In the genomic region with DNA sequence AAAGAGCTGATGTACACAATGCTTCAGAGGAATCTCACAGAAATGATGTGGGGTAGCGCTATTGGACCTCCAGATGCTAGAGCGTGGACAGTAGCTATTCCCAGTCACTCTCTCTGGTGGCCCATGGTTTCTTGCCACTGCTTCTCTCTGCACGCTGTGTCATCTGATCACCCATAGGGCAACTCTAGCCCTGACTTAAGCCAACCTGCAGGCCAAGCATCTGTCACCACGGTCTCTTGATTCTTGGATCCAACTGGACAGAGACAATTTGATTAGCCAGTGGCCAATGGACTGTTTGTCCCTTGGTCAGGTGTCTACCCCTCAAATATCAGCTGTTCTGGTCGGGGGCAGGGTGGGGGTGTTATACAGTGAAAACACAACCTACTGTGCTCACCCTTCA, we compare ENCODE assay signal across 15 cellular contexts. TPM values are rescaled to one million over a fixed set of nuclear protein-coding genes. Genes with fewer than 3 reads are reported as not detected.
DNase-seq lines count a peak whose midpoint lies in the region; ATAC-seq, FAIRE-seq and TF ChIP-seq lines count a peak whose summit lies in the region.
"Had no signal": no experiment of that assay in that cellular context is flagged by ENCODE, and none has a peak within 500 bp of the region (broad histone marks: within the 10 kb centered on the region; RNA-seq: fewer than 3 reads in every experiment).

No MANE protein-coding gene starts in this region.

- H3K9me3 Mint-ChIP-seq in neural progenitor cell (peaks cover 4% of the 10 kb centered on the region), type B pancreatic cell (no peaks in the 10 kb centered on the region)
- no peaks in the 10 kb centered on the region for H3K9me3 Mint-ChIP-seq in CD4-positive, alpha-beta memory T cell
- H3K9me3 Mint-ChIP-seq: HFFc6 had no signal

- H3K4me2 ChIP-seq in HepG2 (ENCODE audit: low read depth, low read length) (no peak overlapping the region), neural progenitor cell (no peak overlapping the region)
- H3K4me2 ChIP-seq: BLaER1 treated with 17β-estradiol and CSF1 and Interleukin-3, amounts not matched to agents 10 nM and 100 nM had no signal

- DNase-seq in HepG2 (ENCODE audit: low spot score) (no peak), right lobe of liver (no peak), neural progenitor cell (ENCODE audit: low spot score) (no peak), type B pancreatic cell (ENCODE audit: extremely low spot score, unreplicated experiment) (peak; percentile 18), cerebellum (ENCODE audit: low spot score) (no peak)
- DNase-seq in CD4-positive, alpha-beta memory T cell, result no peak
- DNase-seq: ACHN; Calu3; CD4-positive, CD25-positive, alpha-beta regulatory T cell; DMS 273 treated with DMSO at 0.1 percent for 48 hours; HCEC 1CT; HFFc6 had no signal

- peaks cover 4% of the 10 kb centered on the region for H3K36me3 Mint-ChIP-seq in neural progenitor cell
- no peaks in the 10 kb centered on the region for H3K36me3 Mint-ChIP-seq in type B pancreatic cell
- peaks cover 13 to 33% of the 10 kb centered on the region in 2 donors for H3K36me3 Mint-ChIP-seq in CD4-positive, alpha-beta memory T cell

- no peaks in the 10 kb centered on the region for H3F3A ChIP-seq in neural progenitor cell (ENCODE audit: low read depth)

- ATAC-seq in HepG2 (peak; percentile 16; the same call in 1 of the 3 replicates), right lobe of liver (no peak), HG03565 (IDR thresholded peaks at IDR 0.05; ENCODE audit: unreplicated experiment) (no peak)

- no TSS peak for BruUV-seq in HepG2 (replicated peaks; lab: Mats Ljungman, UMichigan)

- peaks cover 4% of the 10 kb centered on the region for H3K4me1 Mint-ChIP-seq in neural progenitor cell
- no peaks in the 10 kb centered on the region for H3K4me1 Mint-ChIP-seq in type B pancreatic cell (ENCODE audit: unreplicated experiment)
- H3K4me1 Mint-ChIP-seq in CD4-positive, alpha-beta memory T cell, result no peaks in the 10 kb centered on the region

- H3K4me1 ChIP-seq in HepG2 (ENCODE audit: insufficient read depth, low read length) (peaks cover 27% of the 10 kb centered on the region; the same call in 1 of the 2 replicates), right lobe of liver (no peaks in the 10 kb centered on the region), neural progenitor cell (no peaks in the 10 kb centered on the region)
- H3K4me1 ChIP-seq in CD4-positive, alpha-beta memory T cell (ENCODE audit: insufficient read depth, low read length), result no peaks in the 10 kb centered on the region

- H3K4me3 ChIP-seq in HepG2 (replicated peaks in 1 of 3; ENCODE audit: insufficient read depth in 1 of 3, low read depth in 2 of 3, low read length in 3 of 3) (no peak overlapping the region), right lobe of liver (no peak overlapping the region), neural progenitor cell (no peak overlapping the region)
- no peak overlapping the region for H3K4me3 ChIP-seq in CD4-positive, alpha-beta memory T cell (ENCODE audit: low read length in 2 of 2)
- H3K4me3 ChIP-seq: BLaER1 treated with 17β-estradiol and CSF1 and Interleukin-3, amounts not matched to agents 10 nM and 100 nM had no signal

- no peak for TF ChIP-seq RAD21 in HepG2 (CRISPR knock-in tag; IDR thresholded peaks at IDR 0.05)

- H3K9ac ChIP-seq in HepG2 (ENCODE audit: insufficient read depth, low read depth, low read length) (no peak overlapping the region), neural progenitor cell (no peak overlapping the region)
- H3K9ac ChIP-seq: BLaER1 treated with 17β-estradiol and CSF1 and Interleukin-3, amounts not matched to agents 10 nM and 100 nM had no signal

- no peak for FAIRE-seq in HepG2 (lab: Jason Lieb, UNC)
- FAIRE-seq: HTR-8/SVneo had no signal

- no peaks in the 10 kb centered on the region for H3K9me3 ChIP-seq in HepG2 (ENCODE audit: low read length)
- no peaks in the 10 kb centered on the region for H3K9me3 ChIP-seq in right lobe of liver
- H3K9me3 ChIP-seq in neural progenitor cell (ENCODE audit: low read depth), result no peaks in the 10 kb centered on the region
- no peaks in the 10 kb centered on the region for H3K9me3 ChIP-seq in CD4-positive, alpha-beta memory T cell (ENCODE audit: control insufficient read depth in 1 of 2, low read length in 2 of 2)
- H3K9me3 ChIP-seq: BLaER1 treated with 17β-estradiol and CSF1 and Interleukin-3, amounts not matched to agents 10 nM and 100 nM had no signal

- H2AFZ ChIP-seq in HepG2 (ENCODE audit: low read length) (no peak overlapping the region), neural progenitor cell (replicated peaks) (no peak overlapping the region)

- H4K20me1 ChIP-seq in HepG2 (ENCODE audit: insufficient read depth, low read length), result no peaks in the 10 kb centered on the region
- no peaks in the 10 kb centered on the region for H4K20me1 ChIP-seq in neural progenitor cell (ENCODE audit: low read depth)
- H4K20me1 ChIP-seq: BLaER1 treated with 17β-estradiol and CSF1 and Interleukin-3, amounts not matched to agents 10 nM and 100 nM had no signal

- TF ChIP-seq POLR2A in HepG2 (IDR thresholded peaks at IDR 0.05; ENCODE audit: insufficient read depth in 1 of 2, low read depth in 2 of 2, low read length in 2 of 2) (no peak), right lobe of liver (IDR thresholded peaks at IDR 0.05) (no peak)

- H3K27me3 ChIP-seq in HepG2 (ENCODE audit: control insufficient read depth in 1 of 2, insufficient read depth in 2 of 2, low read length in 2 of 2), result no peaks in the 10 kb centered on the region
- H3K27me3 ChIP-seq in right lobe of liver, result no peaks in the 10 kb centered on the region
- no peaks in the 10 kb centered on the region for H3K27me3 ChIP-seq in neural progenitor cell
- no peaks in the 10 kb centered on the region for H3K27me3 ChIP-seq in CD4-positive, alpha-beta memory T cell (ENCODE audit: insufficient read depth, low read length)
- H3K27me3 ChIP-seq: BLaER1 treated with 17β-estradiol and CSF1 and Interleukin-3, amounts not matched to agents 10 nM and 100 nM had no signal

- no peaks in the 10 kb centered on the region for H3K79me2 ChIP-seq in HepG2 (ENCODE audit: insufficient read depth, low read length)
- no peaks in the 10 kb centered on the region for H3K79me2 ChIP-seq in neural progenitor cell (ENCODE audit: low read depth)

- peak overlapping the region; percentile 10 for H3K27ac Mint-ChIP-seq in neural progenitor cell
- no peak overlapping the region for H3K27ac Mint-ChIP-seq in type B pancreatic cell
- peak overlapping the region in 1 of 7 donors; percentile 52 for H3K27ac Mint-ChIP-seq in CD4-positive, alpha-beta memory T cell
- H3K27ac Mint-ChIP-seq: HFFc6 had no signal

- WGBS in HepG2 (ENCODE audit: low lambda C conversion rate), result 87% methylated on average over 5 of the region's 5 CpGs
- 81% methylated on average over 3 of the region's 5 CpGs for WGBS in right lobe of liver (ENCODE audit: insufficient coverage, low coverage, low lambda C conversion rate, missing lambda C conversion rate)

- no peak for TF ChIP-seq CTCF in HepG2 (CRISPR knock-in tag; IDR thresholded peaks at IDR 0.05)
- TF ChIP-seq CTCF in right lobe of liver (IDR thresholded peaks at IDR 0.05), result no peak
- no peak for TF ChIP-seq CTCF in neural progenitor cell (IDR thresholded peaks at IDR 0.05)
- TF ChIP-seq CTCF in type B pancreatic cell (conservative IDR thresholded peaks at IDR 0.05), result no peak

- no peak overlapping the region for H3K27ac ChIP-seq in HepG2 (ENCODE audit: extremely low read length, insufficient read depth, low read length)
- no peak overlapping the region for H3K27ac ChIP-seq in right lobe of liver
- no peak overlapping the region for H3K27ac ChIP-seq in neural progenitor cell
- H3K27ac ChIP-seq in CD4-positive, alpha-beta memory T cell (ENCODE audit: low read depth, low read length), result no peak overlapping the region
- H3K27ac ChIP-seq: BLaER1 treated with 17β-estradiol and CSF1 and Interleukin-3, amounts not matched to agents 10 nM and 100 nM had no signal

- H3K36me3 ChIP-seq in HepG2 (replicated peaks in 1 of 2; ENCODE audit: control insufficient read depth in 1 of 2, insufficient read depth in 2 of 2, low read length in 2 of 2) (no peaks in the 10 kb centered on the region), right lobe of liver (no peaks in the 10 kb centered on the region), neural progenitor cell (no peaks in the 10 kb centered on the region)
- H3K36me3 ChIP-seq in CD4-positive, alpha-beta memory T cell (ENCODE audit: insufficient read depth, low read length), result no peaks in the 10 kb centered on the region
- H3K36me3 ChIP-seq: BLaER1 treated with 17β-estradiol and CSF1 and Interleukin-3, amounts not matched to agents 10 nM and 100 nM had no signal

- intact Hi-C loops in HepG2 (cut with micrococcal nuclease; ENCODE audit: unreplicated experiment) (no loop called here), right lobe of liver (cut with DNase I) (loop anchor here in 1 of 2 donors (10.0 kb wide), 2 partner anchors 283 to 393 kb away; a partner anchor contains a TSS)
- intact Hi-C loops in CD4-positive, alpha-beta memory T cell (cut with micrococcal nuclease), result no loop called here

- in situ Hi-C loops in HepG2 (cut with HindIII; ENCODE audit: extremely low pct_ligation_motif_present, low pct_unique_long_range_greater_than_20kb), result loop anchor here (25.0 kb wide), 2 partner anchors 286 to 586 kb away; no protein-coding TSS in a partner anchor

- POLR2A ChIA-PET in HepG2 (lab: Yijun Ruan, JAX), result no interaction called here
- POLR2A ChIA-PET in CD4-positive, alpha-beta memory T cell (lab: Charles Lee; ENCODE audit: partially characterized antibody), result no interaction called here

- TF ChIP-seq EP300 in HepG2 (IDR thresholded peaks at IDR 0.05; ENCODE audit: low read depth in 2 of 2, low read length in 2 of 2) (no peak), HepG2 (CRISPR knock-in tag; IDR thresholded peaks at IDR 0.05; ENCODE audit: borderline replicate concordance) (no peak)

- CTCF ChIA-PET in HepG2 (lab: Yijun Ruan, JAX; ENCODE audit: low intra/inter-chr PET ratio, low total read pairs), result no interaction called here
- CTCF ChIA-PET in CD4-positive, alpha-beta memory T cell (lab: Charles Lee; ENCODE audit: partially characterized antibody), result interaction anchor here (1.1 kb wide), 1 partner anchor 10 kb away, joined by 3 read pairs; no protein-coding TSS in a partner anchor

- H3K27me3 Mint-ChIP-seq in neural progenitor cell (ENCODE audit: insufficient read depth, low read depth) (peaks cover 2% of the 10 kb centered on the region), type B pancreatic cell (no peaks in the 10 kb centered on the region)
- H3K27me3 Mint-ChIP-seq in CD4-positive, alpha-beta memory T cell, result no peaks in the 10 kb centered on the region
- H3K27me3 Mint-ChIP-seq: CD4-positive, CD25-positive, alpha-beta regulatory T cell had no signal

- H3K4me3 Mint-ChIP-seq in neural progenitor cell, result no peak overlapping the region
- H3K4me3 Mint-ChIP-seq in type B pancreatic cell, result no peak overlapping the region
- H3K4me3 Mint-ChIP-seq in CD4-positive, alpha-beta memory T cell, result no peak overlapping the region
- H3K4me3 Mint-ChIP-seq: HFFc6 had no signal

RNA-seq across cellular contexts. Expression of a gene that starts 42.4 kb away (rescaled TPM):
- total RNA-seq in HepG2 (2016; rRNA removed; fragmentation: Illumina TruSeq; extraction: Trizol), result 7.2 and 8.1 TPM in 2 replicates
- 3.0 and 3.4 TPM in 2 replicates for total RNA-seq in HepG2 (2016; cell fraction: cytosol; rRNA removed; fragmentation: Illumina TruSeq; extraction: Trizol; ENCODE audit: low read depth)
- 6.7 and 7.7 TPM in 2 replicates for total RNA-seq in HepG2 (2016; cell fraction: insoluble cytoplasmic fraction; rRNA removed; fragmentation: Illumina TruSeq; extraction: Trizol)
- 8.2 and 8.7 TPM in 2 replicates for total RNA-seq in HepG2 (2016; cell fraction: membrane; rRNA removed; fragmentation: Illumina TruSeq; extraction: Trizol)
- 4.9 and 7.7 TPM in 2 replicates for total RNA-seq in HepG2 (2016; cell fraction: nucleus; rRNA removed; fragmentation: Illumina TruSeq; extraction: Trizol)
- polyA plus RNA-seq in HepG2 (2011; rRNA removed), result 6.7 and 9.0 TPM in 2 replicates
- polyA plus RNA-seq in HepG2 (2011; cell fraction: cytosol; rRNA removed), result 6.2 and 8.5 TPM in 2 replicates
- polyA plus RNA-seq in HepG2 (2011; cell fraction: nucleus; rRNA removed), result 3.9 and 4.2 TPM in 2 replicates
- 7.5 and 14.6 TPM in 2 replicates for polyA plus RNA-seq in HepG2 (2012)
- 2.9 and 3.1 TPM in 2 replicates for polyA plus RNA-seq in HepG2 (2016; cell fraction: cytosol; fragmentation: Illumina TruSeq; extraction: Trizol; ENCODE audit: low read depth)
- 7.0 and 10.0 TPM in 2 replicates for polyA plus RNA-seq in HepG2 (2016; cell fraction: insoluble cytoplasmic fraction; fragmentation: Illumina TruSeq; extraction: Trizol; ENCODE audit: low read depth)
- 5.9 and 7.5 TPM in 2 replicates for polyA plus RNA-seq in HepG2 (2016; cell fraction: membrane; fragmentation: Illumina TruSeq; extraction: Trizol; ENCODE audit: low read depth)
- polyA plus RNA-seq in HepG2 (2016; cell fraction: nucleus; fragmentation: Illumina TruSeq; extraction: Trizol; ENCODE audit: insufficient read depth, low read depth), result 4.2 and 6.1 TPM in 2 replicates
- polyA minus RNA-seq in HepG2 (2011; rRNA and poly(A)+ RNA removed; ENCODE audit: low replicate concordance), result 22.7 and 33.3 TPM in 2 replicates
- 5.7 and 6.9 TPM in 2 replicates for polyA minus RNA-seq in HepG2 (2011; cell fraction: cytosol; rRNA and poly(A)+ RNA removed)
- 5.8 TPM in 2 replicates for polyA minus RNA-seq in HepG2 (2011; cell fraction: nucleus; rRNA and poly(A)+ RNA removed)
- total RNA-seq in right lobe of liver, result 10 to 100 TPM in 2 of 6 experiments, 1 to 10 TPM in 4; 5.0 to 21.9 (median 8.6) TPM
- total RNA-seq in neural progenitor cell (ENCODE audit: low replicate concordance), result 0.59 and 0.60 TPM in 2 replicates
- 26.3 and 47.8 TPM in 2 replicates for total RNA-seq in type B pancreatic cell (ENCODE audit: low replicate concordance)
- total RNA-seq in cerebellum, result 7.7 TPM
- total RNA-seq in CD4-positive, alpha-beta memory T cell, result 10 to 100 TPM; 18.2 to 19.7 TPM
- polyA plus RNA-seq in CD4-positive, alpha-beta memory T cell, result 10 to 100 TPM; 15.6 to 17.8 TPM
